Comparison of ENCODE assay signal across 10 cellular contexts in the genomic region with DNA sequence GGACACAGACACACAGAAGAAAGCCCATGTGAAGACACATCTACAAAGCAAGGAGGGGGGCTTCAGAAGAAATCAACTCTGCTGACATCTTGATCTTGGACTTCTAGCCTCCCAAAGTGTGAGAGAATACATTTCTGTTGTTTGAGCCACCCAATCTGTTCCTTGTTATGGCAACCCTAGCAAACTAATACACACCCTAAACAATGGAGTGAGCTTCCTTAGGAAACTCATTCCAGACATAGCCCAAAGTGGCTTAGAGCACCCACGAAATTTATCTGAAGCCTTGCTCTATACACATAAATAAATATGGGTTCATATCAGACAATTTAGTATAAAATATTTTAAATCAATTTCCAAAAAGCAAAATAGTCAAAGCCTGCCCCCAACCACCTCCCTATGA. TPM values are rescaled to one million over a fixed set of nuclear protein-coding genes. Genes with fewer than 3 reads are reported as not detected.
A peak's percentile ranks its signal among the peaks of the same experiment; 100 is the strongest.
DNase-seq lines count a peak whose midpoint lies in the region.
"Had no signal": no experiment of that assay in that cellular context is flagged by ENCODE, and none has a peak within 500 bp of the region (broad histone marks: within the 10 kb centered on the region; RNA-seq: fewer than 3 reads in every experiment).

No MANE protein-coding gene starts in this region.

- 79 to 83% methylated on average over 1 of the region's 1 CpG for WGBS in GM23248 (ENCODE audit: low coverage in 1 of 2, low lambda C conversion rate in 2 of 2, missing lambda C conversion rate in 2 of 2), 2 experiments

- H3F3A ChIP-seq in GM23248 (ENCODE audit: insufficient read depth): no peaks in the 10 kb centered on the region

- no peaks in the 10 kb centered on the region for H3K36me3 ChIP-seq in GM23248 (ENCODE audit: low read depth)
- no peaks in the 10 kb centered on the region for H3K36me3 ChIP-seq in SJSA1
- H3K36me3 ChIP-seq: Peyer's patch had no signal

- H2AFZ ChIP-seq in GM23248: peak overlapping the region; percentile 46

- no peaks in the 10 kb centered on the region for H3K79me2 ChIP-seq in GM23248 (ENCODE audit: insufficient read depth)

- peak overlapping the region; percentile 20; the same call in 1 of the 2 replicates for H3K27ac ChIP-seq in GM23248
- H3K27ac ChIP-seq in SJSA1: peak overlapping the region; percentile 74
- H3K27ac ChIP-seq: KMS-11, Peyer's patch had no signal

- in situ Hi-C loops in GM23248 (cut with MboI): no loop called here

- no peaks in the 10 kb centered on the region for H4K20me1 ChIP-seq in GM23248 (ENCODE audit: insufficient read depth)

- H3K9me2 ChIP-seq in GM23248 (ENCODE audit: insufficient read depth): no peaks in the 10 kb centered on the region

- H3K4me1 ChIP-seq in GM23248 (ENCODE audit: insufficient read depth): no peaks in the 10 kb centered on the region
- peaks cover 16% of the 10 kb centered on the region for H3K4me1 ChIP-seq in SJSA1 (replicated peaks)
- H3K4me1 ChIP-seq: Peyer's patch had no signal

- no peaks in the 10 kb centered on the region for H3K27me3 ChIP-seq in GM23248 (replicated peaks; ENCODE audit: insufficient read depth)
- H3K27me3 ChIP-seq in SJSA1 (replicated peaks): no peaks in the 10 kb centered on the region
- H3K27me3 ChIP-seq: Peyer's patch had no signal

- no peak overlapping the region for H3K9ac ChIP-seq in GM23248
- H3K9ac ChIP-seq: KMS-11 had no signal

- no peak overlapping the region for H3K4me3 ChIP-seq in GM23248
- H3K4me3 ChIP-seq in SJSA1: no peak overlapping the region
- H3K4me3 ChIP-seq: Peyer's patch had no signal

- DNase-seq in GM23248 (peak; percentile 39), SJSA1 (ENCODE audit: low read depth in 1 of 2, low spot score in 2 of 2) (peak in 1 of 2 experiments; percentile 52), fibroblast of peridontal ligament (ENCODE audit: extremely low read depth) (peak; percentile 31), epidermal melanocyte (ENCODE audit: insufficient read length, low spot score) (no peak), SK-N-DZ (ENCODE audit: low spot score) (no peak)
- no peak for DNase-seq in activated CD4-positive, alpha-beta T cell treated with anti-CD3 and anti-CD28 coated beads, Interleukin-2, amount 50 U/mL, for 4 hours
- no peak for DNase-seq in activated naive CD4-positive, alpha-beta T cell treated with anti-CD3 and anti-CD28 coated beads, Interleukin-2, amount 50 U/mL, for 16 hours
- DNase-seq: SIG-M5 had no signal

- H3K9me3 ChIP-seq in GM23248 (ENCODE audit: low read depth): no peaks in the 10 kb centered on the region
- H3K9me3 ChIP-seq in SJSA1 (replicated peaks): no peaks in the 10 kb centered on the region
- H3K9me3 ChIP-seq: Peyer's patch had no signal

- no peak overlapping the region for H3K4me2 ChIP-seq in GM23248 (ENCODE audit: unreplicated experiment)
- H3K4me2 ChIP-seq: KMS-11 had no signal

RNA-seq across cellular contexts. Expression of a gene that starts 7.6 kb away (rescaled TPM):
- 57.5 and 58.4 TPM in 2 replicates for total RNA-seq in GM23248 (2014; rRNA removed; shearing (Covaris generic))
- polyA plus RNA-seq in GM23248 (2016; fragmentation: Nextera tagmentation; extraction: Ambion mirVana): 56.2 and 58.9 TPM in 2 replicates
- total RNA-seq in SJSA1 (2014; rRNA removed; shearing (Covaris generic)): 4.4 TPM in 2 replicates
- polyA plus RNA-seq in SK-N-DZ (2014; cell fraction: cytosol; rRNA removed): 1.1 and 1.5 TPM in 2 replicates
- polyA plus RNA-seq in SK-N-DZ (2014; cell fraction: nucleus; rRNA removed): 1.7 and 3.2 TPM in 2 replicates

Comparison
In these comparisons a context has a peak if more than half of its experiments do, and no peak if none do; other contexts are left out.
1. DNase-seq: peak in GM23248 (single experiment) and fibroblast of peridontal ligament (single experiment); none in activated CD4-positive, alpha-beta T cell treated with anti-CD3 and anti-CD28 coated beads, Interleukin-2, amount 50 U/mL, for 4 hours (0 of 2), epidermal melanocyte (single experiment), activated naive CD4-positive, alpha-beta T cell treated with anti-CD3 and anti-CD28 coated beads, Interleukin-2, amount 50 U/mL, for 16 hours (single experiment) and SK-N-DZ (single experiment).
2. RNA of a gene that starts 7.6 kb away (total RNA-seq): 57.5 to 58.4 TPM in GM23248; 4.4 TPM in SJSA1; every median in the first group is over 10 times any median in the second.